9 cellular contexts compared by ENCODE assay signal in genomic region chr7:95330194-95331003, GRCh38. TPM values are rescaled to one million over a fixed set of nuclear protein-coding genes. Genes with fewer than 3 reads are reported as not detected.
DNase-seq lines count a peak whose midpoint lies in the region; ATAC-seq and TF ChIP-seq lines count a peak whose summit lies in the region.
"Had no signal": no experiment of that assay in that cellular context is flagged by ENCODE, and none has a peak within 500 bp of the region (broad histone marks: within the 10 kb centered on the region; RNA-seq: fewer than 3 reads in every experiment).

No MANE protein-coding gene starts in this region.

- no peaks in the 10 kb centered on the region for H3K27me3 Mint-ChIP-seq in IgD-negative memory B cell
- H3K27me3 Mint-ChIP-seq in osteocyte (ENCODE audit: unreplicated experiment): peaks cover 26% of the 10 kb centered on the region

- H3K9me3 Mint-ChIP-seq in IgD-negative memory B cell (no peaks in the 10 kb centered on the region), osteocyte (ENCODE audit: unreplicated experiment) (no peaks in the 10 kb centered on the region)

- peak overlapping the region in 3 of 4 donors; percentile 51 to 76 (median 66) for H3K4me3 Mint-ChIP-seq in IgD-negative memory B cell
- peak overlapping the region; percentile 3 for H3K4me3 Mint-ChIP-seq in osteocyte (ENCODE audit: unreplicated experiment)
- H3K4me3 Mint-ChIP-seq: neural crest cell had no signal

- peak; percentile 97 for ATAC-seq in GM21515 (IDR thresholded peaks at IDR 0.05; ENCODE audit: unreplicated experiment)

- TF ChIP-seq CTCF in GM12864 (IDR thresholded peaks at IDR 0.05; ENCODE audit: low read depth, low read length, missing control alignments) (no peak), cardiac fibroblast (IDR thresholded peaks at IDR 0.05; ENCODE audit: low read depth, low read length) (no peak), osteocyte (IDR thresholded peaks at IDR 0.05) (no peak)

- H3K4me3 ChIP-seq in GM12864 (ENCODE audit: low read depth, low read length) (peak overlapping the region; percentile 22; the same call in 1 of the 2 replicates), cardiac fibroblast (replicated peaks in 1 of 2; ENCODE audit: low read depth in 2 of 2, low read length in 2 of 2) (peak overlapping the region in 1 of 2 donors; percentile 26)

- H3K36me3 Mint-ChIP-seq in IgD-negative memory B cell: peaks cover 1% of the 10 kb centered on the region
- no peaks in the 10 kb centered on the region for H3K36me3 Mint-ChIP-seq in osteocyte (ENCODE audit: unreplicated experiment)

- peaks cover 6 to 10% (median 7%) of the 10 kb centered on the region in 3 donors for H3K4me1 Mint-ChIP-seq in IgD-negative memory B cell
- H3K4me1 Mint-ChIP-seq in osteocyte (ENCODE audit: unreplicated experiment): peaks cover 5% of the 10 kb centered on the region

- no peak overlapping the region for H3K27ac Mint-ChIP-seq in IgD-negative memory B cell
- no peak overlapping the region for H3K27ac Mint-ChIP-seq in osteocyte (ENCODE audit: unreplicated experiment)

- no peak for DNase-seq in GM12864 (ENCODE audit: low read depth)
- DNase-seq in cardiac fibroblast (ENCODE audit: low read depth in 2 of 2): peak; percentile 33 to 49
- DNase-seq in osteocyte (ENCODE audit: extremely low spot score, unreplicated experiment): no peak
- no peak for DNase-seq in KG1 (lab: John Stamatoyannopoulos, UW)
- DNase-seq in stimulated activated CD4-positive, alpha-beta T cell treated with anti-CD3 and anti-CD28 coated beads, Interleukin-2, amount 100 ng/mL, for 48 hours: no peak
- no peak for DNase-seq in NCI-H187 (lab: John Stamatoyannopoulos, UW)

RNA-seq across cellular contexts. Expression of gene PON1, which starts 6.1 kb away (rescaled TPM):
- not detected for polyA plus RNA-seq in IgD-negative memory B cell
- not detected in 2 replicates for total RNA-seq in osteocyte
- total RNA-seq: neural crest cell had no signal

Comparison
In these comparisons a context has a peak if more than half of its experiments do, and no peak if none do; other contexts are left out.
1. DNase-seq: peak in cardiac fibroblast (2 of 2); none in GM12864 (single experiment), osteocyte (single experiment), KG1 (single experiment), stimulated activated CD4-positive, alpha-beta T cell treated with anti-CD3 and anti-CD28 coated beads, Interleukin-2, amount 100 ng/mL, for 48 hours (0 of 2) and NCI-H187 (0 of 2).